ENCODE assay signal across 8 cellular contexts in the genomic region with DNA sequence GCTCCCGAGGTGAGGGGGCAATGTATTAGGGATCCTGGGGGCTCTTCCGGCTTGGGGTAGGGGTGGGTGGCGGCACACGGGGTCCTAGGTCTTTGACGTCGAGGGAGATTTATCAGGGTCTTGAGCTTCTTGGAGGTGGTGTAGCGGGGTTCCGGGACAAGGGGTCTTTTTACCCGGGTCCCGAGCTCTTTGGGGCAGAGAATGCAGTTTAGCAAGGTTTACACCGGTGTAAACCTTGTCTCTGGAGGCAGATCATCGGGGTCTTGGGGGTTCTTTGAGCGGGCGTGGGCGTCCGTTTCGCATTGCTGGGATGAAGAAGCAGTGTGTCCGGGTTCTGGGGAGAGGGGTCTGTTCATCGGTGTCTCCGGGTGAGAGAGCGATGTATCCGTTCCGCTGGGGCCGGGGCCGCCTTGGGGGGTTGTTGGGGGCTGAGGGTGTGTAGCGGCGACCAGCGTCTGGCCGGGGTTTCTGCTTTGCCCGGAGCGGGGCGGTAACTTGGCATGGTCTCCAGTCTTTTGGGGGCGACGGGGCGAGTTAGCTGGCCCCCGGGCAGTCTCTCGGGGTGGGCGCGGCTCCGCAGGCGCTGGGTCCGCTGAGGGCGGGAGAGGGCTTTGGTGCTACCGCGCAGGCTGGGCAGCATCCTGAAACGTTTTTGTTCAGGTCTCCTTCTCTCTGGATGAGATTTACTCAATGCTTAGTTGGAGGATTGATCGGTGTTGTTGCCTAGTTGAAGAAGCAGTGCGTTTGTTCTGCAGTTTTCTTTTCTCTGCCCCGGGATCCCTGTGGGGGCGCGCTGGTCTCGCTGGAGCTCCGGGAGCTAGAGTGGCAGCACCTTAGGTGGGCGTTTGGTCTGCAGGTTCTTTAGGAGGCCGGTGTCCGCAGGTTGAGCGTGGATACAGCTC. TPM values are rescaled to one million over a fixed set of nuclear protein-coding genes. Genes with fewer than 3 reads are reported as not detected.
DNase-seq lines count a peak whose midpoint lies in the region; ATAC-seq and TF ChIP-seq lines count a peak whose summit lies in the region.

No MANE protein-coding gene starts in this region.

- no peak for TF ChIP-seq POLR2A in erythroblast (IDR thresholded peaks at IDR 0.05; ENCODE audit: low read length)

- ATAC-seq in mucosa of descending colon (peak; percentile 4), GM19351 (IDR thresholded peaks at IDR 0.05; ENCODE audit: unreplicated experiment) (no peak)

- intact Hi-C loops in mucosa of descending colon (cut with DNase I, micrococcal nuclease): loop anchor here in 1 of 2 donors (10.0 kb wide), 1 partner anchor 64 kb away; no protein-coding TSS in a partner anchor

- no peak for TF ChIP-seq CTCF in mucosa of descending colon (IDR thresholded peaks at IDR 0.05)

- H3K36me3 ChIP-seq in mucosa of descending colon (ENCODE audit: low read depth): no peaks in the 10 kb centered on the region

- no peaks in the 10 kb centered on the region for H3K9me3 ChIP-seq in mucosa of descending colon

- H3K27ac ChIP-seq in substantia nigra (ENCODE audit: low read depth, low read length, poor library complexity, severe bottlenecking): peak overlapping the region; percentile 86

- peaks cover 9% of the 10 kb centered on the region for H3K4me1 ChIP-seq in mucosa of descending colon (ENCODE audit: low read depth)

- DNase-seq in NCI-H1417 (lab: John Stamatoyannopoulos, UW) (peak in 2 of 3 experiments; percentile 74 to 77), NCI-H1417 treated with DMSO at 0.1 percent for 48 hours (lab: John Stamatoyannopoulos, UW) (no peak), NCI-H2227 (lab: John Stamatoyannopoulos, UW; ENCODE audit: unreplicated experiment) (peak; percentile 55), activated T-cell treated with anti-CD3 and anti-CD28 coated beads for 4 hours (peak; percentile 1), erythroblast (lab: John Stamatoyannopoulos, UW) (peak; percentile 61 to 69), mucosa of descending colon (peak; percentile 60 to 69 (median 67)), substantia nigra (lab: John Stamatoyannopoulos, UW) (peak in 37 of 49 donors; percentile 22 to 75 (median 52))

- H3K4me3 ChIP-seq in mucosa of descending colon: peak overlapping the region; percentile 76

RNA-seq across cellular contexts. Expression of gene GLCE, which starts 0.8 kb away (rescaled TPM):
- 10 to 100 TPM; 17.7 to 36.4 (median 32.3) TPM for total RNA-seq in mucosa of descending colon
